In the genomic region with DNA sequence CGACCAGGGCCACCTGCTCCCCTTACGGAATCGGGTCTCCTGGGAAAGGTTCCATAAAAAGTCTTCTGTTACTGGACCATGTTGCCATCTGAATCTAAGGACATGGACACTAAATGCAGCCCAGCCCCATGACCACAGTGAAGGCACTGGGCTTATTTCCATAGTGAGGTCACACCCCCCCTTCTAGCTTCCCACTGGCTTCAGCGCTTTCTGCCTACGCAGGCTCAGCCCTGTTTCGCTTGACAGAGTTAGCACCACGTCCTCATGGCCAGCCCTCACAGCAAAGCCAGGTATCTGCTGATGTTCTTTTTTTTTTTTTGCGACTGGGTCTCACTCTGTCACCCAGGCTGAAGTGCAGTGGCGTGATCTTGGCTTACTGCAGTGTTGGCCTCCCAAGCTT, we compare ENCODE assay signal across 14 cellular contexts. TPM values are rescaled to one million over a fixed set of nuclear protein-coding genes. Genes with fewer than 3 reads are reported as not detected.
DNase-seq lines count a peak whose midpoint lies in the region; ATAC-seq and TF ChIP-seq lines count a peak whose summit lies in the region.
"Had no signal": no experiment of that assay in that cellular context is flagged by ENCODE, and none has a peak within 500 bp of the region (broad histone marks: within the 10 kb centered on the region; RNA-seq: fewer than 3 reads in every experiment).

No MANE protein-coding gene starts in this region.

- intact Hi-C loops in heart left ventricle (cut with DNase I), result no loop called here
- intact Hi-C loops in left cardiac atrium (cut with DNase I), result no loop called here
- intact Hi-C loops in left ventricle myocardium superior (cut with micrococcal nuclease), result no loop called here
- intact Hi-C loops in psoas muscle (cut with DNase I), result no loop called here

- H3K9me3 ChIP-seq in heart left ventricle (peaks cover 0 to 14% (median 0%) of the 10 kb centered on the region in 12 donors), psoas muscle (no peaks in the 10 kb centered on the region)
- H3K9me3 ChIP-seq: Caco-2 had no signal

- TF ChIP-seq POLR2A in heart left ventricle (IDR thresholded peaks at IDR 0.05), result no peak

- H3K36me3 ChIP-seq in heart left ventricle (peaks cover 0 to 92% (median 85%) of the 10 kb centered on the region in 9 donors), psoas muscle (ENCODE audit: insufficient read depth in 1 of 2, low read depth in 1 of 2) (peaks cover 0 to 81% of the 10 kb centered on the region in 2 donors)

- TF ChIP-seq CTCF in heart left ventricle (IDR thresholded peaks at IDR 0.05), result no peak
- TF ChIP-seq CTCF in psoas muscle (IDR thresholded peaks at IDR 0.05), result no peak

- peak in 1 of 5 donors; percentile 54 for DNase-seq in heart left ventricle
- no peak for DNase-seq in left cardiac atrium
- peak; percentile 42 for DNase-seq in left ventricle myocardium superior
- DNase-seq in psoas muscle, result peak in 1 of 2 donors; percentile 64
- DNase-seq in AML-193 (lab: John Stamatoyannopoulos, UW), result no peak
- no peak for DNase-seq in KG1 (lab: John Stamatoyannopoulos, UW)
- DNase-seq: ACHN; Caco-2; CD4-positive, alpha-beta T cell; HCEC 1CT had no signal

- peak overlapping the region in 11 of 12 donors; percentile 54 to 87 (median 77) for H3K27ac ChIP-seq in heart left ventricle
- H3K27ac ChIP-seq in psoas muscle, result peak overlapping the region; percentile 79
- H3K27ac ChIP-seq: C4-2B had no signal

- peaks cover 0 to 26% (median 9%) of the 10 kb centered on the region in 12 donors for H3K4me1 ChIP-seq in heart left ventricle
- peaks cover 10% of the 10 kb centered on the region for H3K4me1 ChIP-seq in psoas muscle
- H3K4me1 ChIP-seq: Caco-2 had no signal

- H3K27me3 ChIP-seq in heart left ventricle (no peaks in the 10 kb centered on the region), psoas muscle (ENCODE audit: insufficient read depth in 3 of 3, low read length in 2 of 3) (no peaks in the 10 kb centered on the region)

- no peak overlapping the region for H3K4me3 ChIP-seq in heart left ventricle
- no peak overlapping the region for H3K4me3 ChIP-seq in psoas muscle
- H3K4me3 ChIP-seq: GM23338 had no signal

- ATAC-seq in heart left ventricle (peak; percentile 23 to 59 (median 50)), left cardiac atrium (no peak), left ventricle myocardium superior (peak; percentile 63), psoas muscle (peak in 3 of 4 donors; percentile 45 to 72 (median 66)), GM21529 (IDR thresholded peaks at IDR 0.05; ENCODE audit: unreplicated experiment) (no peak)
- ATAC-seq: GM23338 had no signal

- WGBS in heart left ventricle, 4 donors, result 75 to 79% (median 76%) methylated on average over 9 of the region's 9 CpGs
- WGBS in psoas muscle, 3 donors, result 42 to 92% (median 60%) methylated on average over 9 of the region's 9 CpGs

RNA-seq across cellular contexts. Expression of a gene that starts 14.1 kb away (rescaled TPM):
- total RNA-seq in heart left ventricle (10 to 100 TPM; 16.4 to 45.1 (median 24.9) TPM), left cardiac atrium (10 to 100 TPM; 23.3 to 23.7 TPM), left ventricle myocardium superior (28.6 TPM), psoas muscle (10 to 100 TPM; 16.8 to 40.0 (median 21.8) TPM)
- polyA plus RNA-seq in heart left ventricle (10 to 100 TPM; 22.5 to 36.5 TPM), psoas muscle (10 to 100 TPM; 37.8 to 75.6 (median 47.4) TPM)

RNA-seq across cellular contexts. Expression of a gene that starts 14.2 kb away (rescaled TPM):
- total RNA-seq in heart left ventricle (10 to 100 TPM; 15.3 to 28.8 (median 20.3) TPM), left cardiac atrium (10 to 100 TPM; 19.1 to 20.7 TPM), left ventricle myocardium superior (19.9 TPM), psoas muscle (10 to 100 TPM; 10.9 to 30.8 (median 14.2) TPM)
- polyA plus RNA-seq in heart left ventricle (10 to 100 TPM; 18.4 to 20.3 TPM), psoas muscle (10 to 100 TPM; 11.2 to 23.0 (median 20.8) TPM)

RNA-seq across cellular contexts. Expression of a gene that starts 28.4 kb away (rescaled TPM):
- total RNA-seq in heart left ventricle (not detected), left cardiac atrium (not detected), left ventricle myocardium superior (not detected), psoas muscle (not detected)
- polyA plus RNA-seq in heart left ventricle (not detected), psoas muscle (not detected)
- total RNA-seq: CD4-positive, alpha-beta T cell had no signal
- polyA plus RNA-seq: BJ, GM23338 had no signal

Comparison
In these comparisons a context has a peak if more than half of its experiments do, and no peak if none do; other contexts are left out.
1. ATAC-seq: peak in heart left ventricle (4 of 4), left ventricle myocardium superior (single experiment) and psoas muscle (3 of 4); none in left cardiac atrium (0 of 2) and GM21529 (single experiment).